ENCODE assay signal across 17 cellular contexts in genomic region chr7:104951546-104951945, GRCh38.
DNase-seq lines count a peak whose midpoint lies in the region; ATAC-seq and TF ChIP-seq lines count a peak whose summit lies in the region.
"Had no signal": no experiment of that assay in that cellular context is flagged by ENCODE, and none has a peak within 500 bp of the region (broad histone marks: within the 10 kb centered on the region; RNA-seq: fewer than 3 reads in every experiment).

No MANE protein-coding gene starts in this region.

- no peak overlapping the region for H2BK120ac ChIP-seq in trophoblast cell (ENCODE audit: insufficient read depth, low read length, poor library complexity)

- no peak overlapping the region for H3K4ac ChIP-seq in trophoblast cell (ENCODE audit: low read depth, low read length)

- H3K27ac ChIP-seq in BLaER1 (no peak overlapping the region), OCI-LY7 (ENCODE audit: low read depth, low read length, poor library complexity, severe bottlenecking) (no peak overlapping the region), sigmoid colon (peak overlapping the region in 3 of 4 donors; percentile 41 to 54 (median 52)), trophoblast cell (ENCODE audit: low read depth, low read length) (no peak overlapping the region)
- H3K27ac ChIP-seq: body of pancreas, parathyroid adenoma had no signal

- H3K9me3 ChIP-seq in BLaER1 = peaks cover 10% of the 10 kb centered on the region; the same call in 1 of the 2 replicates
- no peaks in the 10 kb centered on the region; the same call in 1 of the 2 replicates for H3K9me3 ChIP-seq in OCI-LY7 (ENCODE audit: low read length)
- no peaks in the 10 kb centered on the region for H3K9me3 ChIP-seq in sigmoid colon
- H3K9me3 ChIP-seq in trophoblast cell (ENCODE audit: insufficient read depth, low read depth, low read length) = no peaks in the 10 kb centered on the region
- H3K9me3 ChIP-seq: body of pancreas had no signal

- no peak for TF ChIP-seq EP300 in sigmoid colon (IDR thresholded peaks at IDR 0.05)

- H3K23ac ChIP-seq in trophoblast cell (ENCODE audit: low read length) = no peak overlapping the region

- no peak overlapping the region for H2BK12ac ChIP-seq in trophoblast cell (ENCODE audit: low read length)

- H3K36me3 ChIP-seq in BLaER1 = peaks cover 46% of the 10 kb centered on the region
- no peaks in the 10 kb centered on the region; the same call in 1 of the 2 replicates for H3K36me3 ChIP-seq in OCI-LY7 (ENCODE audit: insufficient read depth, low read length)
- H3K36me3 ChIP-seq in sigmoid colon = no peaks in the 10 kb centered on the region
- no peaks in the 10 kb centered on the region for H3K36me3 ChIP-seq in trophoblast cell (ENCODE audit: control insufficient read depth in 1 of 2, insufficient read depth in 2 of 2, low read length in 2 of 2)

- peak overlapping the region; percentile 16; the same call in 1 of the 2 replicates for H2AFZ ChIP-seq in OCI-LY7 (ENCODE audit: low read length)
- no peak overlapping the region for H2AFZ ChIP-seq in trophoblast cell (ENCODE audit: insufficient read depth, low read length, poor library complexity)
- H2AFZ ChIP-seq: parathyroid adenoma had no signal

- no peaks in the 10 kb centered on the region for H3K79me1 ChIP-seq in trophoblast cell (ENCODE audit: low read length)

- 72 to 73% methylated on average over 7 of the region's 7 CpGs for WGBS in sigmoid colon, 2 donors
- WGBS in trophoblast cell (ENCODE audit: extremely low coverage, insufficient coverage, insufficient read length) = no CpG with 5 or more reads among the region's 7 CpGs

- H4K20me1 ChIP-seq in BLaER1 (peaks cover 49% of the 10 kb centered on the region; the same call in 1 of the 2 replicates), OCI-LY7 (ENCODE audit: insufficient read depth, low read length) (no peaks in the 10 kb centered on the region)

- TF ChIP-seq CTCF in OCI-LY7 (conservative IDR thresholded peaks at IDR 0.05; ENCODE audit: low read length) = no peak
- TF ChIP-seq CTCF in fibroblast of villous mesenchyme (IDR thresholded peaks at IDR 0.05; ENCODE audit: insufficient read depth, low read depth, low read length) = no peak
- no peak for TF ChIP-seq CTCF in sigmoid colon (IDR thresholded peaks at IDR 0.05)

- no TSS peak for BruUV-seq in OCI-LY7 (replicated peaks; lab: Mats Ljungman, UMichigan)

- H3K4me3 ChIP-seq in BLaER1 = no peak overlapping the region
- no peak overlapping the region for H3K4me3 ChIP-seq in OCI-LY7 (ENCODE audit: low read depth, low read length, poor library complexity, severe bottlenecking)
- no peak overlapping the region for H3K4me3 ChIP-seq in fibroblast of villous mesenchyme (ENCODE audit: low read depth, low read length)
- H3K4me3 ChIP-seq in sigmoid colon = no peak overlapping the region
- H3K4me3 ChIP-seq in trophoblast cell (ENCODE audit: low read depth, low read length) = no peak overlapping the region
- H3K4me3 ChIP-seq: body of pancreas had no signal

- H3K4me2 ChIP-seq in BLaER1 = peak overlapping the region; percentile 88; the same call in 1 of the 2 replicates
- no peak overlapping the region for H3K4me2 ChIP-seq in OCI-LY7 (ENCODE audit: low read length)
- no peak overlapping the region for H3K4me2 ChIP-seq in trophoblast cell (ENCODE audit: low read length)

- no peaks in the 10 kb centered on the region for H3K27me3 ChIP-seq in BLaER1
- no peaks in the 10 kb centered on the region for H3K27me3 ChIP-seq in sigmoid colon
- H3K27me3 ChIP-seq in trophoblast cell (ENCODE audit: insufficient read depth, low read length) = no peaks in the 10 kb centered on the region
- H3K27me3 ChIP-seq: body of pancreas had no signal

- no peak overlapping the region for H3K18ac ChIP-seq in trophoblast cell (ENCODE audit: low read length)

- no peak overlapping the region for H3K14ac ChIP-seq in trophoblast cell (ENCODE audit: low read length)

- intact Hi-C loops in OCI-LY7 (cut with micrococcal nuclease; ENCODE audit: unreplicated experiment) (no loop called here), sigmoid colon (cut with DNase I) (no loop called here)

- H3K4me1 ChIP-seq in BLaER1 (peaks cover 85% of the 10 kb centered on the region), OCI-LY7 (ENCODE audit: insufficient read depth, low read length, poor library complexity, severe bottlenecking) (peaks cover 45% of the 10 kb centered on the region), sigmoid colon (peaks cover 0 to 9% (median 4%) of the 10 kb centered on the region in 4 donors), trophoblast cell (ENCODE audit: control insufficient read depth in 1 of 2, insufficient read depth in 2 of 2, low read length in 2 of 2) (no peaks in the 10 kb centered on the region)
- H3K4me1 ChIP-seq: body of pancreas, parathyroid adenoma had no signal

- no peak overlapping the region for H2BK5ac ChIP-seq in trophoblast cell (ENCODE audit: low read depth, low read length, poor library complexity)

- CTCF ChIA-PET in OCI-LY7 (lab: Charles Lee; ENCODE audit: unreplicated experiment) = no interaction called here

- H3K79me2 ChIP-seq in OCI-LY7 (ENCODE audit: insufficient read depth, low read depth, low read length) = no peaks in the 10 kb centered on the region
- H3K79me2 ChIP-seq in trophoblast cell (ENCODE audit: control insufficient read depth, insufficient read depth, low read length, poor library complexity) = no peaks in the 10 kb centered on the region
- H3K79me2 ChIP-seq: parathyroid adenoma had no signal

- POLR2A ChIA-PET in OCI-LY7 (lab: Charles Lee) = no interaction called here

- H4K91ac ChIP-seq in trophoblast cell (ENCODE audit: low read depth, low read length) = no peak overlapping the region

- H2AK5ac ChIP-seq in trophoblast cell (ENCODE audit: low read length) = no peak overlapping the region

- no peaks in the 10 kb centered on the region for H3K9me2 ChIP-seq in OCI-LY7 (ENCODE audit: insufficient read depth, low read length)

- no peak for ATAC-seq in GM21515 (IDR thresholded peaks at IDR 0.05; ENCODE audit: unreplicated experiment)
- ATAC-seq: CD8-positive, alpha-beta T cell; left colon; PC-3 had no signal

- TF ChIP-seq POLR2A in sigmoid colon (IDR thresholded peaks at IDR 0.05) = no peak

- H3K9ac ChIP-seq in BLaER1 = no peak overlapping the region
- no peak overlapping the region for H3K9ac ChIP-seq in trophoblast cell (ENCODE audit: low read length)
- H3K9ac ChIP-seq: parathyroid adenoma had no signal

- no peak overlapping the region for H4K12ac ChIP-seq in trophoblast cell (ENCODE audit: low read depth, low read length)

- no peak overlapping the region for H4K8ac ChIP-seq in trophoblast cell (ENCODE audit: low read depth, low read length)

- DNase-seq in OCI-LY7 (ENCODE audit: low spot score) (no peak), fibroblast of villous mesenchyme (ENCODE audit: low read depth) (peak; percentile 51), sigmoid colon (no peak), trophoblast cell (no peak), NCI-H345 treated with DMSO at 0.1 percent for 48 hours (lab: John Stamatoyannopoulos, UW; ENCODE audit: unreplicated experiment) (no peak)
- no peak for DNase-seq in central memory CD4-positive, alpha-beta T cell
- DNase-seq: activated CD8-positive, alpha-beta memory T cell treated with anti-CD3 and anti-CD28 coated beads, Interleukin-2, amount 50 U/mL, for 4 hours; CD8-positive, alpha-beta T cell; foreskin melanocyte; left colon; NCI-H2081 treated with DMSO at 0.1 percent for 48 hours; PC-3; T1000 had no signal

Comparison
In these comparisons a context has a peak if more than half of its experiments do, and no peak if none do; other contexts are left out.
1. H3K27ac ChIP-seq: peak in sigmoid colon (3 of 4); none in BLaER1 (single experiment), OCI-LY7 (single experiment) and trophoblast cell (single experiment).